Comparison of ENCODE assay signal across 8 cellular contexts in the genomic region with DNA sequence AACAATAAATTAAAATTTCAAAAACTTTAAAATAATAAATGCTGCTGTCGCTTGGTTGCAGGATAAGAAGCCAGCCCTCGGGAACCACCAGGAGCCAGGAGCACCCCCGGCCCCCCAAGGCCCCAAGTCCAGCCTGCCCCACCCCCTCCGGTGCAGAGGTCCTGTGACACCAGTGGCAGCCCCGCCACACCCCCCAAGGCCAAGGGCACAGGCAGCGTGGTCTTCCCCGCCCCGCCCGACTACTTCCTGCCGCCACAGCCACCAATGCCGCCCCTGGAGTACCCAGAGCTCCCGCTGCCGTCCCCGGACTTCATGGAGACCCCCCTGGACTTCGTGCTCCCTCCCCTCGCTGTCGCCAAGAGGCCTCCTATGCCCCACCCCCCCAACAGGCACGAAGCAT.
"Had no signal": no experiment of that assay in that cellular context is flagged by ENCODE, and none has a peak within 500 bp of the region (broad histone marks: within the 10 kb centered on the region; RNA-seq: fewer than 3 reads in every experiment).

No MANE protein-coding gene starts in this region.

- DNase-seq: GM23248, GOT3, H9, HCEC 1CT, HFFc6 had no signal

- H3K4me1 ChIP-seq: HAP-1 had no signal

- H3K27ac ChIP-seq: GM23248 had no signal

- H3K4me3 Mint-ChIP-seq: GM23338, H9, HFFc6 had no signal

- H3K27ac Mint-ChIP-seq: GM23338, H9, HFFc6 had no signal

- H3K9me3 Mint-ChIP-seq: GM23338, H9, HFFc6 had no signal

- H3K9me3 ChIP-seq: HAP-1 had no signal

- H3K4me1 Mint-ChIP-seq: GM23338 had no signal

- H3K36me3 ChIP-seq: HAP-1 had no signal

- ATAC-seq: GM23338, HCT116 had no signal

- H3K4me3 ChIP-seq: GM23248, GM23338, HAP-1 had no signal
